In the genomic region with DNA sequence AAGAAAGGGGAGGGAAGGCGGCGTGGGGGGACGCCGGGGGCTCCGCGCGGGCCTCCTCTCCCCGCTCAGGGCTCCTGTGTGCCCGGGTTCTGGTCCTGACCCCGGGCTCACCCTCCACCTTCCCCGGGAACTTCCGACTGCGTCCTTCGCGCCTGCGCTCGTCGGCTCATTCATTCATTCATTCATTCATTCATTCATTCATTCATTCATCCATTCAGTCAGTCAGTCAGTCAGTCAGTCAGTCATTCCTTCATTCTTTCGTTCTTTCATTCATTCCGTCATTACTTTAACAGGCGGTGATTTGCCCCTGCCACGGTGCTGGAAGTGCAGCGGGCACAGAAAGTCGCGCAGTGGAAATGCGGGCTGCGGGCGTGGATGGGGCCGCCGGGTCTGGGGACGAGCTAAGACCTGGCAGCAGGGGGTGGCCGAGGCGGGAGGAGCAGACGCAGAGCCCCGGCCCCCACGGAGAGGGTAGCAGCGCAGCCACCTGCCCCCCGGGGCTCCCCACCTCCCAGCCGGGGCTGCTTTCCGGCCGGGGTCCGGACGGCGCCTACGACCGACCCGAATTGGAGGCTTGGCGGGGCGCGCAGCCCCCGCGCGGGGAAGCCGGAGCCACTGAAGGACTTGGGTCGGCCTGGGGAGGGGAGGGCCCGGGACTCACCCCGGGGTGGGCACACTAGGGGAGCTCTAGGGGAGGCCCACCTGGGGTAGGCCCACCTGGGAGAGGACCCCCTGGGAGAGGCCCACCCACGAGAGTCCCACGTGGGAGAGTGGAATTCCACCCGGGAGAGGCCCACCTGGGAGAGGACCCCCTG, we compare ENCODE assay signal across 8 cellular contexts. TPM values are rescaled to one million over a fixed set of nuclear protein-coding genes. Genes with fewer than 3 reads are reported as not detected.
A peak's percentile ranks its signal among the peaks of the same experiment; 100 is the strongest.
DNase-seq lines count a peak whose midpoint lies in the region; ATAC-seq and TF ChIP-seq lines count a peak whose summit lies in the region.

No MANE protein-coding gene starts in this region.

- H3K27me3 ChIP-seq in CD4-positive, alpha-beta memory T cell (ENCODE audit: insufficient read depth, low read length): peaks cover 4% of the 10 kb centered on the region
- H3K27me3 ChIP-seq in WERI-Rb-1 (ENCODE audit: insufficient read depth, low read depth, severe bottlenecking) (no peaks in the 10 kb centered on the region), parathyroid adenoma (ENCODE audit: control insufficient read depth, insufficient read depth, low read length) (no peaks in the 10 kb centered on the region)

- H3K9me3 ChIP-seq in CD4-positive, alpha-beta memory T cell (ENCODE audit: control insufficient read depth in 1 of 2, low read length in 2 of 2): no peaks in the 10 kb centered on the region
- H3K9me3 ChIP-seq in WERI-Rb-1 (ENCODE audit: severe bottlenecking) (no peaks in the 10 kb centered on the region), parathyroid adenoma (ENCODE audit: control insufficient read depth, low read length) (no peaks in the 10 kb centered on the region)

- H3K27ac Mint-ChIP-seq in CD4-positive, alpha-beta memory T cell: no peak overlapping the region

- H3K27me3 Mint-ChIP-seq in CD4-positive, alpha-beta memory T cell: peaks cover 47 to 50% of the 10 kb centered on the region in 2 donors

- H3K4me3 ChIP-seq in CD4-positive, alpha-beta memory T cell (ENCODE audit: low read length in 2 of 2): no peak overlapping the region
- H3K4me3 ChIP-seq in WERI-Rb-1 (ENCODE audit: low read depth, low read length): peak overlapping the region; percentile 28
- peak overlapping the region; percentile 61 for H3K4me3 ChIP-seq in parathyroid adenoma (ENCODE audit: low read depth, low read length)

- peak overlapping the region; percentile 44 to 88 (median 80) for H3K4me3 Mint-ChIP-seq in CD4-positive, alpha-beta memory T cell

- peak overlapping the region; percentile 84 for H3K4me2 ChIP-seq in parathyroid adenoma (ENCODE audit: low read length)

- no peak overlapping the region for H3K27ac ChIP-seq in CD4-positive, alpha-beta memory T cell (ENCODE audit: low read depth, low read length)
- H3K27ac ChIP-seq in WERI-Rb-1 (peak overlapping the region; percentile 50), parathyroid adenoma (no peak overlapping the region)

- no peaks in the 10 kb centered on the region for H3K36me3 ChIP-seq in CD4-positive, alpha-beta memory T cell (ENCODE audit: insufficient read depth, low read length)
- H3K36me3 ChIP-seq in WERI-Rb-1 (no peaks in the 10 kb centered on the region), parathyroid adenoma (ENCODE audit: control insufficient read depth, insufficient read depth, low read length) (no peaks in the 10 kb centered on the region)

- intact Hi-C loops in CD4-positive, alpha-beta memory T cell (cut with micrococcal nuclease): no loop called here
- intact Hi-C loops in Right ventricle myocardium superior (cut with DNase I): no loop called here

- H3K9me3 Mint-ChIP-seq in CD4-positive, alpha-beta memory T cell: peaks cover 0 to 2% (median 0%) of the 10 kb centered on the region in 8 donors

- no peaks in the 10 kb centered on the region for H3K4me1 ChIP-seq in CD4-positive, alpha-beta memory T cell (ENCODE audit: insufficient read depth, low read length)
- peaks cover 6% of the 10 kb centered on the region for H3K4me1 ChIP-seq in parathyroid adenoma

- no peak for DNase-seq in CD4-positive, alpha-beta memory T cell
- DNase-seq in WERI-Rb-1 (no peak), Right ventricle myocardium superior (no peak), NCI-H2227 treated with DMSO at 0.1 percent for 48 hours (lab: John Stamatoyannopoulos, UW) (no peak), GM03348 (ENCODE audit: low spot score) (no peak)
- no peak for DNase-seq in activated effector memory CD4-positive, alpha-beta T cell treated with anti-CD3 and anti-CD28 coated beads, Interleukin-2, amount 50 U/mL, for 16 hours

- H3K9ac ChIP-seq in parathyroid adenoma: no peak overlapping the region

- ATAC-seq in Right ventricle myocardium superior (ENCODE audit: poor library complexity) (peak; percentile 34), HG03039 (IDR thresholded peaks at IDR 0.05; ENCODE audit: unreplicated experiment) (no peak)

- POLR2A ChIA-PET in CD4-positive, alpha-beta memory T cell (lab: Charles Lee; ENCODE audit: partially characterized antibody): no interaction called here

- no peak for TF ChIP-seq CTCF in WERI-Rb-1 (IDR thresholded peaks at IDR 0.05; ENCODE audit: low read depth, low read length)
- TF ChIP-seq CTCF in parathyroid adenoma (IDR thresholded peaks at IDR 0.05): no peak

- peak overlapping the region; percentile 86 for H2AFZ ChIP-seq in parathyroid adenoma

- CTCF ChIA-PET in CD4-positive, alpha-beta memory T cell (lab: Charles Lee; ENCODE audit: partially characterized antibody): no interaction called here

- peaks cover 4 to 9% (median 7%) of the 10 kb centered on the region in 4 donors for H3K4me1 Mint-ChIP-seq in CD4-positive, alpha-beta memory T cell

- H3K79me2 ChIP-seq in parathyroid adenoma: no peaks in the 10 kb centered on the region

- no peaks in the 10 kb centered on the region for H3K36me3 Mint-ChIP-seq in CD4-positive, alpha-beta memory T cell

RNA-seq across cellular contexts. Expression of a gene that starts 0.6 kb away (rescaled TPM):
- total RNA-seq in CD4-positive, alpha-beta memory T cell: not detected
- not detected for polyA plus RNA-seq in CD4-positive, alpha-beta memory T cell
- 1.9 TPM for total RNA-seq in Right ventricle myocardium superior

Comparison
In these comparisons a context has a peak if more than half of its experiments do, and no peak if none do; other contexts are left out.
1. H3K4me3 ChIP-seq: peak in WERI-Rb-1 (single experiment) and parathyroid adenoma (single experiment); none in CD4-positive, alpha-beta memory T cell (0 of 2).